Comparison of ENCODE assay signal across 8 cellular contexts in genomic region chr11:126318642-126319373, GRCh38. TPM values are rescaled to one million over a fixed set of nuclear protein-coding genes. Genes with fewer than 3 reads are reported as not detected.
DNase-seq lines count a peak whose midpoint lies in the region; ATAC-seq and TF ChIP-seq lines count a peak whose summit lies in the region.

No MANE protein-coding gene starts in this region.

- peaks cover 29% of the 10 kb centered on the region for H3K4me1 Mint-ChIP-seq in activated T-cell treated with anti-CD3 and anti-CD28 coated beads, Interleukin-2, amount 50 U/mL, for 72 hours (ENCODE audit: low read depth)

- no peaks in the 10 kb centered on the region for H3K36me3 ChIP-seq in smooth muscle cell (ENCODE audit: low read depth)

- WGBS in smooth muscle cell (ENCODE audit: low lambda C conversion rate): 10% methylated on average over 7 of the region's 7 CpGs

- H3F3A ChIP-seq in smooth muscle cell (ENCODE audit: low read depth): peaks cover 33% of the 10 kb centered on the region

- no peak for TF ChIP-seq CTCF in GM12865 (IDR thresholded peaks at IDR 0.05; ENCODE audit: insufficient read depth, low read depth, low read length, missing control alignments)
- no peak for TF ChIP-seq CTCF in smooth muscle cell (IDR thresholded peaks at IDR 0.05; ENCODE audit: borderline replicate concordance, insufficient read depth, poor library complexity, severe bottlenecking)

- peak overlapping the region; percentile 76 for H3K9ac ChIP-seq in smooth muscle cell (ENCODE audit: low read depth)

- H3K4me3 Mint-ChIP-seq in activated T-cell treated with anti-CD3 and anti-CD28 coated beads, Interleukin-2, amount 50 U/mL, for 72 hours: peak overlapping the region; percentile 71 to 76

- H3K9me3 ChIP-seq in smooth muscle cell (replicated peaks; ENCODE audit: low read depth): no peaks in the 10 kb centered on the region

- no peaks in the 10 kb centered on the region for H3K27me3 ChIP-seq in smooth muscle cell (ENCODE audit: low read depth)

- H3K36me3 Mint-ChIP-seq in activated T-cell treated with anti-CD3 and anti-CD28 coated beads, Interleukin-2, amount 50 U/mL, for 72 hours (ENCODE audit: insufficient read depth in 2 of 2): peaks cover 8 to 18% of the 10 kb centered on the region in 2 donors

- peak; percentile 92 for ATAC-seq in GM21528 (IDR thresholded peaks at IDR 0.05; ENCODE audit: low FRiP score, unreplicated experiment)
- peak; percentile 85 to 86 for ATAC-seq in activated T-cell treated with anti-CD3 and anti-CD28 coated beads, Interleukin-2, amount 50 U/mL, for 72 hours (replicated peaks in 1 of 2)
- peak; percentile 70 to 88 for ATAC-seq in left cardiac atrium

- H3K27ac Mint-ChIP-seq in activated T-cell treated with anti-CD3 and anti-CD28 coated beads, Interleukin-2, amount 50 U/mL, for 72 hours: peak overlapping the region; percentile 69

- no peaks in the 10 kb centered on the region for H3K27me3 Mint-ChIP-seq in activated T-cell treated with anti-CD3 and anti-CD28 coated beads, Interleukin-2, amount 50 U/mL, for 72 hours (ENCODE audit: low read depth)

- H3K4me2 ChIP-seq in smooth muscle cell: peak overlapping the region; percentile 75

- CTCF ChIA-PET in HEK293T (lab: Yijun Ruan, JAX): interaction anchor here (1.5 kb wide), 1 partner anchor 8 kb away, joined by 9 read pairs; no protein-coding TSS in a partner anchor

- peaks cover 5% of the 10 kb centered on the region for H3K79me2 ChIP-seq in smooth muscle cell (ENCODE audit: low read depth)

- no peaks in the 10 kb centered on the region for H3K9me3 Mint-ChIP-seq in activated T-cell treated with anti-CD3 and anti-CD28 coated beads, Interleukin-2, amount 50 U/mL, for 72 hours

- H4K20me1 ChIP-seq in smooth muscle cell (ENCODE audit: low read depth): no peaks in the 10 kb centered on the region

- no peak overlapping the region for H3K4me3 ChIP-seq in GM12865 (ENCODE audit: low read depth, low read length)
- H3K4me3 ChIP-seq in smooth muscle cell: no peak overlapping the region

- DNase-seq in GM12865 (ENCODE audit: low read depth): peak; percentile 74
- DNase-seq in Kasumi-1 (lab: John Stamatoyannopoulos, UW): peak; percentile 99
- DNase-seq in activated T-cell treated with anti-CD3 and anti-CD28 coated beads, Interleukin-2, amount 50 U/mL, for 72 hours: peak; percentile 36 to 43
- no peak for DNase-seq in left cardiac atrium
- no peak for DNase-seq in smooth muscle cell (lab: John Stamatoyannopoulos, UW; ENCODE audit: unreplicated experiment)
- no peak for DNase-seq in HEK293T (ENCODE audit: extremely low spot score)
- no peak for DNase-seq in erythroblast (lab: John Stamatoyannopoulos, UW)

- H3K27ac ChIP-seq in smooth muscle cell (ENCODE audit: low read depth): peak overlapping the region; percentile 97

- intact Hi-C loops in left cardiac atrium (cut with DNase I): loop anchor here in 1 of 2 donors (10.0 kb wide), 1 partner anchor 86 kb away; no protein-coding TSS in a partner anchor

- H2AFZ ChIP-seq in smooth muscle cell (ENCODE audit: low read depth): no peak overlapping the region

- no peak for TF ChIP-seq POLR2A in erythroblast (IDR thresholded peaks at IDR 0.05; ENCODE audit: low read length)

- POLR2A ChIA-PET in HEK293T (lab: Yijun Ruan, JAX): interaction anchor here (0.9 kb wide), 1 partner anchor 15 kb away, joined by 4 read pairs; the partner anchor contains the start of gene DCPS

- no peaks in the 10 kb centered on the region for H3K4me1 ChIP-seq in smooth muscle cell (ENCODE audit: low read depth)

TF ChIP-seq in HEK293T, 16 proteins besides CTCF, POLR2A, EP300 and RAD21:
- TF ChIP-seq, protein P1, sequence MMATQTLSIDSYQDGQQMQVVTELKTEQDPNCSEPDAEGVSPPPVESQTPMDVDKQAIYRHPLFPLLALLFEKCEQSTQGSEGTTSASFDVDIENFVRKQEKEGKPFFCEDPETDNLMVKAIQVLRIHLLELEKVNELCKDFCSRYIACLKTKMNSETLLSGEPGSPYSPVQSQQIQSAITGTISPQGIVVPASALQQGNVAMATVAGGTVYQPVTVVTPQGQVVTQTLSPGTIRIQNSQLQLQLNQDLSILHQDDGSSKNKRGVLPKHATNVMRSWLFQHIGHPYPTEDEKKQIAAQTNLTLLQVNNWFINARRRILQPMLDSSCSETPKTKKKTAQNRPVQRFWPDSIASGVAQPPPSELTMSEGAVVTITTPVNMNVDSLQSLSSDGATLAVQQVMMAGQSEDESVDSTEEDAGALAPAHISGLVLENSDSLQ (IDR thresholded peaks at IDR 0.05): no peak
- no peak for TF ChIP-seq TARDBP (IDR thresholded peaks at IDR 0.05)
- TF ChIP-seq L3MBTL2 (conservative IDR thresholded peaks at IDR 0.05): no peak
- no peak for TF ChIP-seq ARNT (IDR thresholded peaks at IDR 0.05)
- TF ChIP-seq ZNF384 (IDR thresholded peaks at IDR 0.05): no peak
- no peak for TF ChIP-seq BHLHE40 (IDR thresholded peaks at IDR 0.05; ENCODE audit: borderline replicate concordance)
- no peak for TF ChIP-seq FOXK2 (IDR thresholded peaks at IDR 0.05)
- TF ChIP-seq SUZ12 (IDR thresholded peaks at IDR 0.05): no peak
- TF ChIP-seq FOXM1 (IDR thresholded peaks at IDR 0.05; ENCODE audit: borderline replicate concordance): no peak
- no peak for TF ChIP-seq NFRKB (IDR thresholded peaks at IDR 0.05)
- no peak for TF ChIP-seq HDGF (IDR thresholded peaks at IDR 0.05; ENCODE audit: borderline replicate concordance)
- no peak for TF ChIP-seq ELF4 (IDR thresholded peaks at IDR 0.05)
- no peak for TF ChIP-seq FOXA1 (IDR thresholded peaks at IDR 0.05)
- no peak for TF ChIP-seq LEF1 (IDR thresholded peaks at IDR 0.05; ENCODE audit: borderline replicate concordance)
- TF ChIP-seq SP1 (IDR thresholded peaks at IDR 0.05): no peak

RNA-seq across cellular contexts. Expression of gene DCPS, which starts 14.9 kb away (rescaled TPM):
- total RNA-seq in activated T-cell treated with anti-CD3 and anti-CD28 coated beads, Interleukin-2, amount 50 U/mL, for 72 hours: 10 to 100 TPM; 33.9 to 37.7 TPM
- 10 to 100 TPM; 11.3 to 13.1 TPM for total RNA-seq in left cardiac atrium
- total RNA-seq in smooth muscle cell: 8.9 and 19.0 TPM in 2 replicates
- polyA plus RNA-seq in smooth muscle cell: 25.4 and 34.1 TPM in 2 replicates

RNA-seq across cellular contexts. Expression of gene TIRAP, which starts 35.9 kb away (rescaled TPM):
- total RNA-seq in activated T-cell treated with anti-CD3 and anti-CD28 coated beads, Interleukin-2, amount 50 U/mL, for 72 hours: 10 to 100 TPM; 14.0 to 15.2 TPM
- total RNA-seq in left cardiac atrium (1 to 10 TPM; 7.6 to 8.7 TPM), smooth muscle cell (3.5 and 3.7 TPM in 2 replicates)
- 2.9 and 5.1 TPM in 2 replicates for polyA plus RNA-seq in smooth muscle cell

RNA-seq across cellular contexts. Expression of gene ST3GAL4, which starts 36.7 kb away (rescaled TPM):
- total RNA-seq in activated T-cell treated with anti-CD3 and anti-CD28 coated beads, Interleukin-2, amount 50 U/mL, for 72 hours: 10 to 100 TPM; 10.9 to 12.1 TPM
- total RNA-seq in left cardiac atrium: 100 to 1,000 TPM in 1 of 2 donors, 10 to 100 TPM in 1; 57.1 to 109 TPM
- total RNA-seq in smooth muscle cell: 36.5 and 60.3 TPM in 2 replicates
- 58.5 and 60.9 TPM in 2 replicates for polyA plus RNA-seq in smooth muscle cell

RNA-seq across cellular contexts. Expression of gene FOXRED1, which starts 49.9 kb away (rescaled TPM):
- 10 to 100 TPM; 35.0 to 51.9 TPM for total RNA-seq in activated T-cell treated with anti-CD3 and anti-CD28 coated beads, Interleukin-2, amount 50 U/mL, for 72 hours
- 10 to 100 TPM; 21.0 to 25.3 TPM for total RNA-seq in left cardiac atrium
- total RNA-seq in smooth muscle cell: 8.1 and 18.6 TPM in 2 replicates
- polyA plus RNA-seq in smooth muscle cell: 22.1 and 27.9 TPM in 2 replicates

RNA-seq across cellular contexts. Expression of gene SRPRA, which starts 50.1 kb away (rescaled TPM):
- total RNA-seq in activated T-cell treated with anti-CD3 and anti-CD28 coated beads, Interleukin-2, amount 50 U/mL, for 72 hours: 100 to 1,000 TPM; 118 to 136 TPM
- total RNA-seq in left cardiac atrium (10 to 100 TPM; 65.1 to 95.7 TPM), smooth muscle cell (104 and 115 TPM in 2 replicates)
- 106 and 108 TPM in 2 replicates for polyA plus RNA-seq in smooth muscle cell

Comparison
In these comparisons a context has a peak if more than half of its experiments do, and no peak if none do; other contexts are left out.
1. DNase-seq: peak in GM12865 (single experiment), Kasumi-1 (2 of 2) and activated T-cell treated with anti-CD3 and anti-CD28 coated beads, Interleukin-2, amount 50 U/mL, for 72 hours (2 of 2); none in left cardiac atrium (single experiment), smooth muscle cell (single experiment), HEK293T (single experiment) and erythroblast (0 of 2).
2. Peak in every context shown above with its lines, with median percentiles within 50 percentile points of each other: ATAC-seq.